Comparison of ENCODE assay signal across 8 cellular contexts in genomic region chr20:17938889-17939619, GRCh38.
DNase-seq lines count a peak whose midpoint lies in the region; ATAC-seq and TF ChIP-seq lines count a peak whose summit lies in the region.

No MANE protein-coding gene starts in this region.

- H3K4me3 ChIP-seq in coronary artery: no peak overlapping the region

- DNase-seq in AML-193 (lab: John Stamatoyannopoulos, UW) (peak; percentile 12 to 19), NCI-H2171 treated with DMSO at 0.1 percent for 48 hours (lab: John Stamatoyannopoulos, UW) (peak; percentile 75), coronary artery (ENCODE audit: low spot score) (no peak), medulla oblongata (ENCODE audit: extremely low spot score) (peak; percentile 68)
- DNase-seq in stimulated activated CD8-positive, alpha-beta memory T cell treated with anti-CD3 and anti-CD28 coated beads, Interleukin-15, amount 100 ng/mL, for 48 hours (ENCODE audit: low read depth in 2 of 2): peak; percentile 32 to 49

- H3K27ac ChIP-seq in coronary artery: peak overlapping the region; percentile 33 to 38

- ATAC-seq in GM18861 (IDR thresholded peaks at IDR 0.05; ENCODE audit: unreplicated experiment): peak; percentile 62
- ATAC-seq in HG03064 (IDR thresholded peaks at IDR 0.05; ENCODE audit: low read depth, unreplicated experiment): peak; percentile 63
- ATAC-seq in activated CD4-positive, CD25-positive, alpha-beta regulatory T cell treated with anti-CD3 and anti-CD28 coated beads, Interleukin-2, amount 50 U/mL, for 24 hours: peak; percentile 78 to 86

- peak; percentile 79 for TF ChIP-seq CTCF in coronary artery (IDR thresholded peaks at IDR 0.05)
